Comparison of ENCODE assay signal across 9 cellular contexts in genomic region chr18:26133652-26134051, GRCh38. TPM values are rescaled to one million over a fixed set of nuclear protein-coding genes. Genes with fewer than 3 reads are reported as not detected.
DNase-seq lines count a peak whose midpoint lies in the region; ATAC-seq lines count a peak whose summit lies in the region.
"Had no signal": no experiment of that assay in that cellular context is flagged by ENCODE, and none has a peak within 500 bp of the region (broad histone marks: within the 10 kb centered on the region; RNA-seq: fewer than 3 reads in every experiment).

TSS of gene PSMA8 (plus strand) at chr18:26133869. CDS start at chr18:26133966, 97 bp downstream.

- peak within 1 kb of the TSS; percentile 61 for H3K4me3 Mint-ChIP-seq in stimulated activated effector memory CD8-positive, alpha-beta T cell treated with anti-CD3 and anti-CD28 coated beads, Interleukin-12 subunit alpha, Interleukin-12 subunit beta, amount 100 ng/mL, for 72 hours

- H3K4me1 ChIP-seq in iPS DF 6.9 (ENCODE audit: control insufficient read depth, insufficient read depth, low read length) = no peaks in the 10 kb centered on the region; the same call in 1 of the 2 replicates

- H3K4me3 ChIP-seq in iPS DF 6.9 (ENCODE audit: low read length) = no peak within 1 kb of the TSS

- no peaks in the 10 kb centered on the region for H3K27me3 ChIP-seq in iPS DF 6.9 (ENCODE audit: control insufficient read depth, insufficient read depth, low read length)

- H3K36me3 ChIP-seq in iPS DF 6.9 (ENCODE audit: control insufficient read depth, insufficient read depth, low read length) = no peaks in the 10 kb centered on the region

- DNase-seq in activated T-cell treated with anti-CD3 and anti-CD28 coated beads, Interleukin-2, amount 50 U/mL, for 1 hour = peak; percentile 61
- DNase-seq in iPS DF 6.9 (ENCODE audit: low read depth, low spot score) (peak; percentile 9), mesenteric fat pad (ENCODE audit: low spot score) (no peak), DMS 273 treated with DMSO at 0.1 percent for 48 hours (lab: John Stamatoyannopoulos, UW) (no peak), mucosa of gallbladder (ENCODE audit: low spot score) (no peak), UCSD-AML1 (lab: John Stamatoyannopoulos, UW; ENCODE audit: unreplicated experiment) (no peak)
- DNase-seq in stimulated activated effector memory CD8-positive, alpha-beta T cell treated with anti-CD3 and anti-CD28 coated beads, Interleukin-12 subunit alpha, Interleukin-12 subunit beta, amount 100 ng/mL, for 72 hours (ENCODE audit: low spot score in 2 of 2) = peak; percentile 10 to 63

- H3K9me3 Mint-ChIP-seq in stimulated activated effector memory CD8-positive, alpha-beta T cell treated with anti-CD3 and anti-CD28 coated beads, Interleukin-12 subunit alpha, Interleukin-12 subunit beta, amount 100 ng/mL, for 72 hours = no peaks in the 10 kb centered on the region

- WGBS in iPS DF 6.9 (ENCODE audit: insufficient coverage, insufficient read length) = no CpG with 5 or more reads among the region's 31 CpGs

- no peaks in the 10 kb centered on the region for H3K9me3 ChIP-seq in iPS DF 6.9 (ENCODE audit: control insufficient read depth, insufficient read depth, low read length)

- ATAC-seq in HG03159 (IDR thresholded peaks at IDR 0.05; ENCODE audit: unreplicated experiment) = peak; percentile 52
- ATAC-seq in stimulated activated effector memory CD8-positive, alpha-beta T cell treated with anti-CD3 and anti-CD28 coated beads, Interleukin-12 subunit alpha, Interleukin-12 subunit beta, amount 100 ng/mL, for 72 hours = peak; percentile 82

- H3K27ac ChIP-seq in iPS DF 6.9 (ENCODE audit: low read length) = no peak within 1 kb of the TSS

- no peaks in the 10 kb centered on the region for H3K4me1 Mint-ChIP-seq in stimulated activated effector memory CD8-positive, alpha-beta T cell treated with anti-CD3 and anti-CD28 coated beads, Interleukin-12 subunit alpha, Interleukin-12 subunit beta, amount 100 ng/mL, for 72 hours

- H3K27ac Mint-ChIP-seq in stimulated activated effector memory CD8-positive, alpha-beta T cell treated with anti-CD3 and anti-CD28 coated beads, Interleukin-12 subunit alpha, Interleukin-12 subunit beta, amount 100 ng/mL, for 72 hours = peak within 1 kb of the TSS; percentile 50

- no peaks in the 10 kb centered on the region for H3K36me3 Mint-ChIP-seq in stimulated activated effector memory CD8-positive, alpha-beta T cell treated with anti-CD3 and anti-CD28 coated beads, Interleukin-12 subunit alpha, Interleukin-12 subunit beta, amount 100 ng/mL, for 72 hours

RNA-seq across cellular contexts. Expression of gene PSMA8, which starts in this region (rescaled TPM):
- total RNA-seq in mesenteric fat pad (not detected), mucosa of gallbladder (not detected)
- total RNA-seq: fibroblast of lung had no signal

Comparison
In these comparisons a context has a peak if more than half of its experiments do, and no peak if none do; other contexts are left out.
1. DNase-seq: peak in activated T-cell treated with anti-CD3 and anti-CD28 coated beads, Interleukin-2, amount 50 U/mL, for 1 hour (single experiment), iPS DF 6.9 (single experiment) and stimulated activated effector memory CD8-positive, alpha-beta T cell treated with anti-CD3 and anti-CD28 coated beads, Interleukin-12 subunit alpha, Interleukin-12 subunit beta, amount 100 ng/mL, for 72 hours (2 of 2); none in mesenteric fat pad (single experiment), DMS 273 treated with DMSO at 0.1 percent for 48 hours (single experiment), mucosa of gallbladder (single experiment) and UCSD-AML1 (single experiment).